Comparison of ENCODE assay signal across 8 cellular contexts in genomic region chr9:15510789-15511575, GRCh38. TPM values are rescaled to one million over a fixed set of nuclear protein-coding genes. Genes with fewer than 3 reads are reported as not detected.
DNase-seq lines count a peak whose midpoint lies in the region; ATAC-seq, FAIRE-seq and TF ChIP-seq lines count a peak whose summit lies in the region.

Gene PSIP1, minus strand, starts transcription at chr9:15510970. Its CDS starts 782 bp downstream, at chr9:15510188.

- no peaks in the 10 kb centered on the region for H3K36me3 ChIP-seq in keratinocyte (ENCODE audit: control insufficient read depth in 2 of 2, extremely low read depth in 1 of 2, insufficient read depth in 2 of 2, low read length in 2 of 2)

- H3K9me3 ChIP-seq in keratinocyte (ENCODE audit: control insufficient read depth, low read depth, low read length) = no peaks in the 10 kb centered on the region

- no peak for FAIRE-seq in keratinocyte (lab: Jason Lieb, UNC)

- H3K9me1 ChIP-seq in keratinocyte (ENCODE audit: control insufficient read depth, extremely low read depth, insufficient read depth, low read length) = no peaks in the 10 kb centered on the region

- peak within 1 kb of the TSS; percentile 92 for H3K4me2 ChIP-seq in keratinocyte (ENCODE audit: control insufficient read depth, extremely low read depth, insufficient read depth, low read depth, low read length)

- H3K27ac ChIP-seq in keratinocyte (ENCODE audit: control insufficient read depth, insufficient read depth, low read length) = peak within 1 kb of the TSS; percentile 93

- DNase-seq in AG09309 (ENCODE audit: low read depth) (peak; percentile 43), NCI-H345 (lab: John Stamatoyannopoulos, UW) (peak; percentile 92), keratinocyte (ENCODE audit: low read depth, low spot score) (no peak)
- peak; percentile 75 for DNase-seq in activated CD4-positive, CD25-positive, alpha-beta regulatory T cell treated with anti-CD3 and anti-CD28 coated beads, Interleukin-2, amount 50 U/mL, for 16 hours (ENCODE audit: low read depth, low spot score)
- DNase-seq in central memory CD4-positive, alpha-beta T cell = peak; percentile 94
- peak; percentile 76 to 82 (median 77) for DNase-seq in stimulated activated CD4-positive, alpha-beta T cell treated with anti-CD3 and anti-CD28 coated beads, Interleukin-12 subunit alpha, Interleukin-12 subunit beta, amount 100 ng/mL, for 48 hours (ENCODE audit: low read depth in 2 of 3, low spot score in 1 of 3)

- peak within 1 kb of the TSS; percentile 90 for H3K9ac ChIP-seq in keratinocyte (ENCODE audit: control insufficient read depth, extremely low read depth, insufficient read depth, low read length)

- peak within 1 kb of the TSS; percentile 89 for H2AFZ ChIP-seq in keratinocyte (ENCODE audit: control insufficient read depth, low read length)

- dilution Hi-C loops in keratinocyte (cut with MboI; ENCODE audit: extremely low pct_ligation_motif_present, low sequenced_read_pairs) = no loop called here

- ATAC-seq in GM19025 (IDR thresholded peaks at IDR 0.05; ENCODE audit: low read depth, unreplicated experiment) (peak; percentile 75), HG03280 (IDR thresholded peaks at IDR 0.05; ENCODE audit: unreplicated experiment) (peak; percentile 79)

- H3K4me3 ChIP-seq in AG09309 (ENCODE audit: control insufficient read depth, low read depth, low read length) = peak within 1 kb of the TSS; percentile 87
- H3K4me3 ChIP-seq in keratinocyte (ENCODE audit: control insufficient read depth in 2 of 3, extremely low read depth in 1 of 3, insufficient read depth in 2 of 3, low read depth in 1 of 3, low read length in 3 of 3) = peak within 1 kb of the TSS; percentile 75 to 86 (median 86)

- H3K27me3 ChIP-seq in keratinocyte (ENCODE audit: control insufficient read depth, extremely low read depth, insufficient read depth, low read length) = no peaks in the 10 kb centered on the region

- H4K20me1 ChIP-seq in keratinocyte (ENCODE audit: control insufficient read depth, extremely low read depth, insufficient read depth, low read length) = no peaks in the 10 kb centered on the region

- peaks cover 3% of the 10 kb centered on the region for H3K79me2 ChIP-seq in keratinocyte (ENCODE audit: control insufficient read depth, insufficient read depth, low read length)

- TF ChIP-seq CTCF in AG09309 (IDR thresholded peaks at IDR 0.05; ENCODE audit: control insufficient read depth, insufficient read depth, low read depth, low read length, missing control alignments) (no peak), keratinocyte (optimal IDR thresholded peaks at IDR 0.05 in 1 of 3, IDR thresholded peaks at IDR 0.05 in 1 of 3, conservative IDR thresholded peaks at IDR 0.05 in 1 of 3; ENCODE audit: extremely low read depth in 1 of 3, insufficient read depth in 2 of 3, low read length in 3 of 3) (no peak)

- H3K4me1 ChIP-seq in keratinocyte (ENCODE audit: control insufficient read depth, extremely low read depth, insufficient read depth, low read length) = peaks cover 10% of the 10 kb centered on the region

RNA-seq across cellular contexts. Expression of gene PSIP1, which starts in this region (rescaled TPM):
- polyA plus RNA-seq in keratinocyte = 3.5 to 14.7 TPM (median 7.8 TPM) in 3 replicates
- 4.7 TPM for polyA plus RNA-seq in keratinocyte (2011; ENCODE audit: low read depth)
- 3.1 and 4.3 TPM in 2 replicates for polyA plus RNA-seq in keratinocyte (2011; cell fraction: cytosol; rRNA removed)
- 3.0 and 3.7 TPM in 2 replicates for polyA plus RNA-seq in keratinocyte (2011; cell fraction: nucleus; rRNA removed)
- polyA plus RNA-seq in keratinocyte (2012; ENCODE audit: low replicate concordance) = 4.2 and 15.8 TPM in 2 replicates
- polyA minus RNA-seq in keratinocyte = 0.89 to 4.2 TPM (median 2.3 TPM) in 3 replicates
- polyA minus RNA-seq in keratinocyte (2011; cell fraction: cytosol; rRNA and poly(A)+ RNA removed) = 1.3 TPM
- 1.7 and 2.4 TPM in 2 replicates for polyA minus RNA-seq in keratinocyte (2011; cell fraction: nucleus; rRNA and poly(A)+ RNA removed)
